Comparison of ENCODE assay signal across 18 cellular contexts in genomic region chr3:96900600-96900999, GRCh38.
DNase-seq lines count a peak whose midpoint lies in the region; ATAC-seq and TF ChIP-seq lines count a peak whose summit lies in the region.
"Had no signal": no experiment of that assay in that cellular context is flagged by ENCODE, and none has a peak within 500 bp of the region (broad histone marks: within the 10 kb centered on the region; RNA-seq: fewer than 3 reads in every experiment).

No MANE protein-coding gene starts in this region.

- no peaks in the 10 kb centered on the region for H3K4me1 ChIP-seq in psoas muscle
- H3K4me1 ChIP-seq: BLaER1 treated with 17β-estradiol and CSF1 and Interleukin-3, amounts not matched to agents 10 nM and 100 nM had no signal

- no peak overlapping the region for H3K4me3 Mint-ChIP-seq in activated T-helper 2 cell treated with anti-CD3 and anti-CD28 coated beads, Interferon-gamma antibody, Interleukin-2, Interleukin-4, amounts not matched to agents 10 μg/mL and 5 μg/mL and 100 μg/mL, durations not matched to agents 14 hours and 24 hours and 36 hours (ENCODE audit: low read depth)
- H3K4me3 Mint-ChIP-seq: B cell; CD8-positive, alpha-beta T cell; HFFc6 had no signal

- intact Hi-C loops in activated T-helper 2 cell treated with anti-CD3 and anti-CD28 coated beads, Interferon-gamma antibody, Interleukin-2, Interleukin-4, amounts not matched to agents 10 μg/mL and 5 μg/mL and 100 μg/mL, durations not matched to agents 14 hours and 24 hours and 36 hours (cut with micrococcal nuclease): no loop called here
- intact Hi-C loops in psoas muscle (cut with DNase I): no loop called here

- no peak for TF ChIP-seq CTCF in fibroblast of villous mesenchyme (IDR thresholded peaks at IDR 0.05; ENCODE audit: insufficient read depth, low read depth, low read length)
- no peak for TF ChIP-seq CTCF in psoas muscle (IDR thresholded peaks at IDR 0.05)

- H3K9me3 Mint-ChIP-seq in activated T-helper 2 cell treated with anti-CD3 and anti-CD28 coated beads, Interferon-gamma antibody, Interleukin-2, Interleukin-4, amounts not matched to agents 10 μg/mL and 5 μg/mL and 100 μg/mL, durations not matched to agents 14 hours and 24 hours and 36 hours: no peaks in the 10 kb centered on the region

- H3K27ac ChIP-seq in psoas muscle (no peak overlapping the region), caudate nucleus (ENCODE audit: low read depth, low read length) (no peak overlapping the region)
- H3K27ac ChIP-seq: BLaER1 treated with 17β-estradiol and CSF1 and Interleukin-3, amounts not matched to agents 10 nM and 100 nM; GM23248 had no signal

- no peaks in the 10 kb centered on the region for H3K36me3 Mint-ChIP-seq in activated T-helper 2 cell treated with anti-CD3 and anti-CD28 coated beads, Interferon-gamma antibody, Interleukin-2, Interleukin-4, amounts not matched to agents 10 μg/mL and 5 μg/mL and 100 μg/mL, durations not matched to agents 14 hours and 24 hours and 36 hours (ENCODE audit: low read depth)
- H3K36me3 Mint-ChIP-seq: CD8-positive, alpha-beta T cell had no signal

- 37 to 41% (median 40%) methylated on average over 4 of the region's 4 CpGs for WGBS in psoas muscle, 3 donors

- H3K27me3 ChIP-seq in psoas muscle (ENCODE audit: insufficient read depth in 3 of 3, low read length in 2 of 3): no peaks in the 10 kb centered on the region
- H3K27me3 ChIP-seq: BLaER1 treated with 17β-estradiol and CSF1 and Interleukin-3, amounts not matched to agents 10 nM and 100 nM had no signal

- H3K27ac Mint-ChIP-seq in activated T-helper 2 cell treated with anti-CD3 and anti-CD28 coated beads, Interferon-gamma antibody, Interleukin-2, Interleukin-4, amounts not matched to agents 10 μg/mL and 5 μg/mL and 100 μg/mL, durations not matched to agents 14 hours and 24 hours and 36 hours: no peak overlapping the region
- H3K27ac Mint-ChIP-seq: B cell; CD8-positive, alpha-beta T cell; HFFc6 had no signal

- no peaks in the 10 kb centered on the region for H3K9me3 ChIP-seq in psoas muscle
- H3K9me3 ChIP-seq: BLaER1 treated with 17β-estradiol and CSF1 and Interleukin-3, amounts not matched to agents 10 nM and 100 nM had no signal

- no peaks in the 10 kb centered on the region for H3K36me3 ChIP-seq in psoas muscle (ENCODE audit: insufficient read depth in 1 of 2, low read depth in 1 of 2)
- H3K36me3 ChIP-seq: BLaER1 treated with 17β-estradiol and CSF1 and Interleukin-3, amounts not matched to agents 10 nM and 100 nM had no signal

- DNase-seq in NCI-H2227 (lab: John Stamatoyannopoulos, UW; ENCODE audit: unreplicated experiment) (peak; percentile 1), NCI-H2227 treated with DMSO at 0.1 percent for 48 hours (lab: John Stamatoyannopoulos, UW) (no peak), NCI-H226 (peak; percentile 47), fibroblast of villous mesenchyme (ENCODE audit: low read depth) (peak; percentile 0), renal cortical epithelial cell (ENCODE audit: low read depth) (peak; percentile 1), psoas muscle (no peak), caudate nucleus (lab: John Stamatoyannopoulos, UW) (no peak)
- no peak for DNase-seq in activated T-helper 2 cell treated with anti-CD3 and anti-CD28 coated beads, Interferon-gamma antibody, Interleukin-2, Interleukin-4, amounts not matched to agents 10 μg/mL and 5 μg/mL and 100 μg/mL, durations not matched to agents 14 hours and 24 hours and 36 hours (ENCODE audit: low spot score)
- DNase-seq: Calu3; CD8-positive, alpha-beta T cell; DMS79 treated with DMSO at 0.1 percent for 48 hours; GF-D8; GM23248; HCEC 1CT; HFFc6 had no signal

- H3K4me1 Mint-ChIP-seq in activated T-helper 2 cell treated with anti-CD3 and anti-CD28 coated beads, Interferon-gamma antibody, Interleukin-2, Interleukin-4, amounts not matched to agents 10 μg/mL and 5 μg/mL and 100 μg/mL, durations not matched to agents 14 hours and 24 hours and 36 hours (ENCODE audit: low read depth): no peaks in the 10 kb centered on the region
- H3K4me1 Mint-ChIP-seq: B cell had no signal

- no peaks in the 10 kb centered on the region for H3K27me3 Mint-ChIP-seq in activated T-helper 2 cell treated with anti-CD3 and anti-CD28 coated beads, Interferon-gamma antibody, Interleukin-2, Interleukin-4, amounts not matched to agents 10 μg/mL and 5 μg/mL and 100 μg/mL, durations not matched to agents 14 hours and 24 hours and 36 hours (ENCODE audit: low read depth)
- H3K27me3 Mint-ChIP-seq: B cell had no signal

- no peak overlapping the region for H3K4me3 ChIP-seq in fibroblast of villous mesenchyme (ENCODE audit: low read depth, low read length)
- no peak overlapping the region for H3K4me3 ChIP-seq in psoas muscle
- H3K4me3 ChIP-seq: BLaER1 treated with 17β-estradiol and CSF1 and Interleukin-3, amounts not matched to agents 10 nM and 100 nM; GM12878; GM23248 had no signal

- no peak for ATAC-seq in psoas muscle
- ATAC-seq: CD8-positive, alpha-beta T cell; GM12878 had no signal

Comparison
In these comparisons a context has a peak if more than half of its experiments do, and no peak if none do; other contexts are left out.
1. DNase-seq: peak in NCI-H2227 (single experiment), NCI-H226 (single experiment), fibroblast of villous mesenchyme (single experiment) and renal cortical epithelial cell (single experiment); none in NCI-H2227 treated with DMSO at 0.1 percent for 48 hours (single experiment), activated T-helper 2 cell treated with anti-CD3 and anti-CD28 coated beads, Interferon-gamma antibody, Interleukin-2, Interleukin-4, amounts not matched to agents 10 μg/mL and 5 μg/mL and 100 μg/mL, durations not matched to agents 14 hours and 24 hours and 36 hours (single experiment), psoas muscle (0 of 2) and caudate nucleus (0 of 61).